In genomic region chr3:184174646-184175492, GRCh38 we compare ENCODE assay signal across 8 cellular contexts. TPM values are rescaled to one million over a fixed set of nuclear protein-coding genes. Genes with fewer than 3 reads are reported as not detected.
DNase-seq lines count a peak whose midpoint lies in the region; ATAC-seq and TF ChIP-seq lines count a peak whose summit lies in the region.

Gene AP2M1, plus strand, starts transcription at chr3:184174855. Its CDS starts 2,139 bp downstream, at chr3:184176994.

- intact Hi-C loops in CD14-positive monocyte (cut with micrococcal nuclease): loop anchor here (1.0 to 5.0 kb wide), 7 partner anchors 10 to 153 kb away; partner anchors contain the start of genes ABCF3 (in 1 of the 2), ALG3 (in 1 of the 2), EEF1AKMT4 (in 1 of the 2) and PSMD2 (in 1 of the 2)

- peaks cover 0 to 3% (median 3%) of the 10 kb centered on the region in 3 donors for H3K27me3 Mint-ChIP-seq in CD14-positive monocyte (ENCODE audit: low read depth in 3 of 3)

- peaks cover 42 to 50% of the 10 kb centered on the region in 2 donors for H3K36me3 Mint-ChIP-seq in CD14-positive monocyte

- WGBS in liver: under 1% methylated on average over 73 of the region's 73 CpGs

- H3K27ac Mint-ChIP-seq in CD14-positive monocyte: peak within 1 kb of the TSS; percentile 76 to 94 (median 86)

- peaks cover 34% of the 10 kb centered on the region for H3K4me1 Mint-ChIP-seq in CD14-positive monocyte

- peak; percentile 98 for DNase-seq in CD14-positive monocyte (ENCODE audit: low spot score)
- peak; percentile 100 for DNase-seq in NCI-H82 (lab: John Stamatoyannopoulos, UW)
- DNase-seq in activated CD4-positive, alpha-beta T cell treated with anti-CD3 and anti-CD28 coated beads, Interleukin-2, amount 50 U/mL, for 48 hours: peak; percentile 96 to 97
- DNase-seq in dermis microvascular lymphatic vessel endothelial cell (ENCODE audit: low read depth in 2 of 2): peak; percentile 99 to 100
- peak; percentile 98 for DNase-seq in stimulated activated CD4-positive, alpha-beta T cell treated with anti-CD3 and anti-CD28 coated beads, Interleukin-4, amount 100 ng/mL, for 24 hours

- H3K9me3 ChIP-seq in liver (ENCODE audit: control insufficient read depth in 4 of 4, low read length in 3 of 4): no peaks in the 10 kb centered on the region

- H3K4me3 Mint-ChIP-seq in CD14-positive monocyte: peak within 1 kb of the TSS; percentile 94 to 97

- H3K9me3 Mint-ChIP-seq in CD14-positive monocyte: no peaks in the 10 kb centered on the region

- ATAC-seq in GM19397 (IDR thresholded peaks at IDR 0.05; ENCODE audit: unreplicated experiment) (peak; percentile 95), HG03571 (IDR thresholded peaks at IDR 0.05; ENCODE audit: unreplicated experiment) (peak; percentile 93)

- H3K27me3 ChIP-seq in liver (ENCODE audit: control insufficient read depth in 4 of 4, insufficient read depth in 4 of 4, low read length in 3 of 4): no peaks in the 10 kb centered on the region

- TF ChIP-seq CTCF in CD14-positive monocyte (IDR thresholded peaks at IDR 0.05) (no peak), liver (IDR thresholded peaks at IDR 0.05; ENCODE audit: low read depth, low read length, missing input control) (no peak)

- peaks cover 10 to 38% (median 21%) of the 10 kb centered on the region in 4 donors for H3K36me3 ChIP-seq in liver (ENCODE audit: control insufficient read depth in 4 of 4, insufficient read depth in 3 of 4, low read depth in 1 of 4, low read length in 3 of 4)

- peak within 1 kb of the TSS; percentile 88 to 91 for H3K9ac ChIP-seq in liver (ENCODE audit: low read depth in 1 of 2, low read length in 2 of 2)

- peak within 1 kb of the TSS; percentile 79 to 96 (median 92) for H3K4me3 ChIP-seq in liver (ENCODE audit: low read depth in 1 of 3, low read length in 3 of 3)

- H3K27ac ChIP-seq in liver (ENCODE audit: low read depth in 1 of 2, low read length in 2 of 2): peak within 1 kb of the TSS; percentile 94 to 95

- TF ChIP-seq RAD21 in liver (IDR thresholded peaks at IDR 0.05): peak in 1 of 2 donors; percentile 23

- H3K4me1 ChIP-seq in liver (ENCODE audit: control insufficient read depth in 4 of 4, insufficient read depth in 4 of 4, low read length in 3 of 4): peaks cover 6 to 29% (median 19%) of the 10 kb centered on the region in 4 donors

TF ChIP-seq in liver, 16 proteins besides CTCF, POLR2A, EP300 and RAD21:
- TF ChIP-seq FOXA2 (IDR thresholded peaks at IDR 0.05) (peak; percentile 23), TAF1 (conservative IDR thresholded peaks at IDR 0.05) (no peak), ZBTB33 (IDR thresholded peaks at IDR 0.05) (peak; percentile 94), YY1 (IDR thresholded peaks at IDR 0.05) (peak; percentile 78), JUND (IDR thresholded peaks at IDR 0.05) (no peak), EGR1 (IDR thresholded peaks at IDR 0.05; ENCODE audit: low read depth in 2 of 2) (peak; percentile 97 to 99), REST (IDR thresholded peaks at IDR 0.05) (peak; percentile 65), FOXA1 (IDR thresholded peaks at IDR 0.05) (no peak), RXRA (IDR thresholded peaks at IDR 0.05) (peak in 1 of 2 donors; percentile 34), NR2F2 (IDR thresholded peaks at IDR 0.05) (no peak), HNF4G (IDR thresholded peaks at IDR 0.05) (no peak), ATF3 (IDR thresholded peaks at IDR 0.05) (no peak), SP1 (IDR thresholded peaks at IDR 0.05) (peak; percentile 83), GABPA (IDR thresholded peaks at IDR 0.05 in 1 of 2, conservative IDR thresholded peaks at IDR 0.05 in 1 of 2) (peak in 1 of 2 donors; percentile 82), MAX (IDR thresholded peaks at IDR 0.05) (peak; percentile 63), HNF4A (conservative IDR thresholded peaks at IDR 0.05) (no peak)

RNA-seq across cellular contexts. Expression of gene AP2M1, which starts in this region (rescaled TPM):
- polyA plus RNA-seq in CD14-positive monocyte (100 to 1,000 TPM; 283 to 295 TPM), liver (100 to 1,000 TPM in 1 of 2 donors, 10 to 100 TPM in 1; 71.9 to 155 TPM)
- total RNA-seq in dermis microvascular lymphatic vessel endothelial cell (379 and 607 TPM in 2 replicates), liver (100 to 1,000 TPM; 114 to 200 TPM)

Comparison
In these comparisons a context has a peak if more than half of its experiments do, and no peak if none do; other contexts are left out.
1. Peak in every context shown above with its lines: DNase-seq, ATAC-seq, H3K4me3 ChIP-seq and H3K27ac ChIP-seq.